Comparison of ENCODE assay signal across 20 cellular contexts in the genomic region with DNA sequence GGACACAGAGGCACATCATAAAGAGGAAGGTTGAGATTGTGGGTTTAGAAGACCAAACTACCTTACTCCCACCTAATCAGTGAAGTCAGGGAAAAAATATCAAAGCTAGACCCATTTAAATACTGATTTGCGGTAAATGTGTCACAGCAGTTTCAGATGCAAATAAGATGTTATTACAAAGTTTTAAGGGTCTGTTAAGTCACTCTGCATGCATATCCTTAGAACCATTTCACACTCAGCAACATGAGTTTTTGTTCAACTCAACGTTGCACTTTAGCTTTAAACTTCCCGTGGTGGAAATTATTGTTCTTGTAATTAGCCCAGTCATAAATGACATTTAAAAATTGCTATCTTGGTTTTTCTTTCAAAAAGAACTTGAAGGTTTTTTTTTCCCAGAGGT.
"Had no signal": no experiment of that assay in that cellular context is flagged by ENCODE, and none has a peak within 500 bp of the region (broad histone marks: within the 10 kb centered on the region; RNA-seq: fewer than 3 reads in every experiment).

No MANE protein-coding gene starts in this region.

- ATAC-seq: foreskin keratinocyte; naive thymus-derived CD4-positive, alpha-beta T cell; psoas muscle; right cardiac atrium; T-cell had no signal

- H3K27me3 ChIP-seq: brain microvascular endothelial cell, dorsolateral prefrontal cortex, foreskin keratinocyte, hepatocyte, neural progenitor cell, testis, upper lobe of left lung had no signal

- H3K4me1 ChIP-seq: neural progenitor cell, psoas muscle, testis, upper lobe of left lung had no signal

- H3K27ac Mint-ChIP-seq: naive thymus-derived CD4-positive, alpha-beta T cell; neural progenitor cell; T-cell had no signal

- H3K9me3 ChIP-seq: psoas muscle, SK-N-SH, testis, upper lobe of left lung had no signal

- DNase-seq: activated CD4-positive, alpha-beta T cell treated with anti-CD3 and anti-CD28 coated beads for 1 hour; activated CD4-positive, alpha-beta T cell treated with anti-CD3 and anti-CD28 coated beads, Interleukin-2, amount 50 U/mL, for 4 hours; anterior cingulate cortex; brain microvascular endothelial cell; central memory CD4-positive, alpha-beta T cell; dorsolateral prefrontal cortex; foreskin keratinocyte; mesenchymal stem cell; naive thymus-derived CD4-positive, alpha-beta T cell; psoas muscle; right cardiac atrium; SHP77 treated with DMSO at 0.1 percent for 48 hours; SK-N-SH; stimulated activated CD4-positive, alpha-beta T cell treated with anti-CD3 and anti-CD28 coated beads, Interleukin-2, amount 100 ng/mL, for 24 hours; T-cell; T1000; testis; upper lobe of left lung had no signal

- H3K4me3 Mint-ChIP-seq: naive thymus-derived CD4-positive, alpha-beta T cell; neural progenitor cell; T-cell had no signal

- H3K27me3 Mint-ChIP-seq: naive thymus-derived CD4-positive, alpha-beta T cell; T-cell had no signal

- H3K4me3 ChIP-seq: dorsolateral prefrontal cortex, hepatocyte, neural progenitor cell, psoas muscle, testis, upper lobe of left lung had no signal

- H3K36me3 ChIP-seq: brain microvascular endothelial cell had no signal

- H3K27ac ChIP-seq: brain microvascular endothelial cell, dorsolateral prefrontal cortex, foreskin keratinocyte, hepatocyte, neural progenitor cell, psoas muscle, testis, upper lobe of left lung had no signal

- H3K4me1 Mint-ChIP-seq: neural progenitor cell had no signal
